ENCODE assay signal across 9 cellular contexts in the genomic region with DNA sequence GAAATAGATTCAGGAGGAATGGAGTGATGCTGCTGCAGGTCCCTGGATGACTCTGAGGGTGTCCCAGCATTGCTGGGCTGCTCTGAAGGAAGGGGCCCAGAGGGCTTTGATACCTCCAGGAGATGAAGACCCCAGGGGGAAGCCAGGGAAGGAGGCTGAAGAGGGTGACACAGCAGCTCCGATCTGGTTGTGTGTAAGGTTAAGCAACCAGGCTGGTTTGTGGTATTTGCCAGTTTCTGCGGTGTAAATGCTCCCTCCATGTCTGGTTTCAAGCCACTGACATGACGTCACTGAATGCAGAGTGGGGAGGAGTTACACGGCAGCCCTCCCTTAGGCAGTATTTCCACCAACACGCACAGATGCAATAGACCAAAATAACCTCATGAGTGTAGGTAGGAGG. TPM values are rescaled to one million over a fixed set of nuclear protein-coding genes. Genes with fewer than 3 reads are reported as not detected.
A peak's percentile ranks its signal among the peaks of the same experiment; 100 is the strongest.
DNase-seq lines count a peak whose midpoint lies in the region; ATAC-seq and TF ChIP-seq lines count a peak whose summit lies in the region.
"Had no signal": no experiment of that assay in that cellular context is flagged by ENCODE, and none has a peak within 500 bp of the region (broad histone marks: within the 10 kb centered on the region; RNA-seq: fewer than 3 reads in every experiment).

No MANE protein-coding gene starts in this region.

- CTCF ChIA-PET in CD4-positive, alpha-beta T cell (lab: Charles Lee): no interaction called here

- no peak overlapping the region for H3K4me3 Mint-ChIP-seq in CD4-positive, alpha-beta T cell
- H3K4me3 Mint-ChIP-seq in activated naive CD8-positive, alpha-beta T cell treated with anti-CD3 and anti-CD28 coated beads, Interleukin-2, amount 50 U/mL, for 24 hours: no peak overlapping the region

- POLR2A ChIA-PET in CD4-positive, alpha-beta T cell (lab: Charles Lee): no interaction called here

- no peaks in the 10 kb centered on the region for H3K4me1 ChIP-seq in lower lobe of right lung
- H3K4me1 ChIP-seq: left lung had no signal

- TF ChIP-seq CTCF in CD4-positive, alpha-beta T cell (IDR thresholded peaks at IDR 0.05): no peak
- no peak for TF ChIP-seq CTCF in lower lobe of right lung (IDR thresholded peaks at IDR 0.05)

- no peaks in the 10 kb centered on the region for H3K27me3 Mint-ChIP-seq in CD4-positive, alpha-beta T cell
- no peaks in the 10 kb centered on the region for H3K27me3 Mint-ChIP-seq in activated naive CD8-positive, alpha-beta T cell treated with anti-CD3 and anti-CD28 coated beads, Interleukin-2, amount 50 U/mL, for 24 hours

- no peak overlapping the region for H3K27ac Mint-ChIP-seq in CD4-positive, alpha-beta T cell
- peak overlapping the region; percentile 33 for H3K27ac Mint-ChIP-seq in activated naive CD8-positive, alpha-beta T cell treated with anti-CD3 and anti-CD28 coated beads, Interleukin-2, amount 50 U/mL, for 24 hours

- intact Hi-C loops in CD4-positive, alpha-beta T cell (cut with DNase I, micrococcal nuclease): no loop called here
- intact Hi-C loops in lower lobe of right lung (cut with DNase I): no loop called here

- peak; percentile 55 for ATAC-seq in CD4-positive, alpha-beta T cell (ENCODE audit: poor library complexity)
- peak; percentile 72 for ATAC-seq in activated naive CD8-positive, alpha-beta T cell treated with anti-CD3 and anti-CD28 coated beads, Interleukin-2, amount 50 U/mL, for 24 hours
- ATAC-seq in lower lobe of right lung (no peak), HG03175 (IDR thresholded peaks at IDR 0.05; ENCODE audit: unreplicated experiment) (no peak), HG02973 (IDR thresholded peaks at IDR 0.05; ENCODE audit: unreplicated experiment) (no peak)
- ATAC-seq: left lung had no signal

- H3K9me3 Mint-ChIP-seq in CD4-positive, alpha-beta T cell: no peaks in the 10 kb centered on the region
- H3K9me3 Mint-ChIP-seq in activated naive CD8-positive, alpha-beta T cell treated with anti-CD3 and anti-CD28 coated beads, Interleukin-2, amount 50 U/mL, for 24 hours: peaks cover 3% of the 10 kb centered on the region

- no peaks in the 10 kb centered on the region for H3K36me3 ChIP-seq in lower lobe of right lung

- H3K27ac ChIP-seq in CD4-positive, alpha-beta T cell (ENCODE audit: low read depth, low read length): no peak overlapping the region
- H3K27ac ChIP-seq in lower lobe of right lung: no peak overlapping the region
- H3K27ac ChIP-seq: left lung had no signal

- DNase-seq in CD4-positive, alpha-beta T cell: no peak
- peak; percentile 53 for DNase-seq in HS-5 (ENCODE audit: low read depth)
- peak; percentile 27 for DNase-seq in activated naive CD8-positive, alpha-beta T cell treated with anti-CD3 and anti-CD28 coated beads, Interleukin-2, amount 50 U/mL, for 24 hours
- DNase-seq in lower lobe of right lung: peak; percentile 6
- no peak for DNase-seq in Kasumi-1 (lab: John Stamatoyannopoulos, UW)
- DNase-seq in globus pallidus (ENCODE audit: low spot score): no peak

- H3K9me3 ChIP-seq in CD4-positive, alpha-beta T cell (ENCODE audit: control insufficient read depth, low read length): no peaks in the 10 kb centered on the region
- no peaks in the 10 kb centered on the region for H3K9me3 ChIP-seq in lower lobe of right lung
- H3K9me3 ChIP-seq: left lung had no signal

- H3K4me1 Mint-ChIP-seq in CD4-positive, alpha-beta T cell (ENCODE audit: low read depth): no peaks in the 10 kb centered on the region
- H3K4me1 Mint-ChIP-seq in activated naive CD8-positive, alpha-beta T cell treated with anti-CD3 and anti-CD28 coated beads, Interleukin-2, amount 50 U/mL, for 24 hours: peaks cover 8% of the 10 kb centered on the region

- H3K27me3 ChIP-seq in CD4-positive, alpha-beta T cell (ENCODE audit: control insufficient read depth, insufficient read depth, low read length): no peaks in the 10 kb centered on the region
- H3K27me3 ChIP-seq in lower lobe of right lung (ENCODE audit: low read depth): no peaks in the 10 kb centered on the region

- H3K36me3 Mint-ChIP-seq in CD4-positive, alpha-beta T cell (ENCODE audit: low read depth): no peaks in the 10 kb centered on the region
- H3K36me3 Mint-ChIP-seq in activated naive CD8-positive, alpha-beta T cell treated with anti-CD3 and anti-CD28 coated beads, Interleukin-2, amount 50 U/mL, for 24 hours (ENCODE audit: low read depth): no peaks in the 10 kb centered on the region

- no peak overlapping the region for H3K4me3 ChIP-seq in lower lobe of right lung
- H3K4me3 ChIP-seq: left lung had no signal

RNA-seq across cellular contexts. Expression of gene ORM1, which starts 40.0 kb away (rescaled TPM):
- total RNA-seq in CD4-positive, alpha-beta T cell: not detected
- total RNA-seq in lower lobe of right lung: 9.2 TPM

RNA-seq across cellular contexts. Expression of gene ORM2, which starts 46.7 kb away (rescaled TPM):
- not detected for total RNA-seq in CD4-positive, alpha-beta T cell
- total RNA-seq in lower lobe of right lung: 3.1 TPM

Comparison
In these comparisons a context has a peak if more than half of its experiments do, and no peak if none do; other contexts are left out.
1. ATAC-seq: peak in CD4-positive, alpha-beta T cell (single experiment) and activated naive CD8-positive, alpha-beta T cell treated with anti-CD3 and anti-CD28 coated beads, Interleukin-2, amount 50 U/mL, for 24 hours (single experiment); none in lower lobe of right lung (0 of 2), HG03175 (single experiment) and HG02973 (single experiment).
2. DNase-seq: peak in HS-5 (single experiment), activated naive CD8-positive, alpha-beta T cell treated with anti-CD3 and anti-CD28 coated beads, Interleukin-2, amount 50 U/mL, for 24 hours (single experiment) and lower lobe of right lung (single experiment); none in CD4-positive, alpha-beta T cell (0 of 10), Kasumi-1 (0 of 2) and globus pallidus (single experiment).
3. RNA of gene ORM1, which starts 40.0 kb away (total RNA-seq): 9.2 TPM in lower lobe of right lung (single experiment); not detected in CD4-positive, alpha-beta T cell; every median in the first group is over 10 times any median in the second.